9 cellular contexts compared by ENCODE assay signal in the genomic region with DNA sequence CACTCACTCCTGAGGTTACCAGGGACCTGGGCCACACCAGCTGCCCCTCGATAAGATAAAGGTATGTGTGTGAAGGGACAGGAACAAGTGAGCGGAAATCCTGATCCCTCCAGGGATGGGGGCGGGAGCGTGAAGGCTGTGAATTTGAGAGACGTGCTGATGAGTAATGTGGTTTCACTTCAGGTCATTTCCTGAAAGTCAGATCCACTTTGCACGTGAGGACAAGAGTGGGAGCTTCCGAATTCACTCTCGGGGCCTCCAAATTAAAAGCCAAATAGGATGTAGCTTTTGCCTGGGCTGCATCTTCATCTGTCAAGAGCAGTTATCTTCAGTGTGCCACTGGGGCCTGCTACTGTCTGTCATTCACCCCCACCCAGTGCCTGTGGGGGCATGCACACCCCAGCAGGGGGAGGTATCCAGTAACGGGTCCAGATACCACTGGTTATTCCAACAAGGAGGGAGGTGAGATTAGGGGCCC.
DNase-seq lines count a peak whose midpoint lies in the region; ATAC-seq and TF ChIP-seq lines count a peak whose summit lies in the region.
"Had no signal": no experiment of that assay in that cellular context is flagged by ENCODE, and none has a peak within 500 bp of the region (broad histone marks: within the 10 kb centered on the region; RNA-seq: fewer than 3 reads in every experiment).

No MANE protein-coding gene starts in this region.

- intact Hi-C loops in CD4-positive, alpha-beta T cell (cut with DNase I, micrococcal nuclease) = no loop called here

- POLR2A ChIA-PET in CD4-positive, alpha-beta T cell (lab: Charles Lee) = no interaction called here

- no peak overlapping the region for H3K27ac ChIP-seq in CD4-positive, alpha-beta T cell (ENCODE audit: low read depth, low read length)

- CTCF ChIA-PET in CD4-positive, alpha-beta T cell (lab: Charles Lee) = no interaction called here

- H3K27ac Mint-ChIP-seq in CD4-positive, alpha-beta T cell = no peak overlapping the region

- no peaks in the 10 kb centered on the region for H3K36me3 Mint-ChIP-seq in CD4-positive, alpha-beta T cell (ENCODE audit: low read depth)

- no peak for TF ChIP-seq CTCF in CD4-positive, alpha-beta T cell (IDR thresholded peaks at IDR 0.05)

- H3K4me3 Mint-ChIP-seq in CD4-positive, alpha-beta T cell = no peak overlapping the region

- H3K4me1 Mint-ChIP-seq in CD4-positive, alpha-beta T cell (ENCODE audit: low read depth) = no peaks in the 10 kb centered on the region

- no peaks in the 10 kb centered on the region for H3K9me3 ChIP-seq in CD4-positive, alpha-beta T cell (ENCODE audit: control insufficient read depth, low read length)

- no peaks in the 10 kb centered on the region for H3K27me3 ChIP-seq in CD4-positive, alpha-beta T cell (ENCODE audit: control insufficient read depth, insufficient read depth, low read length)

- H3K9me3 Mint-ChIP-seq in CD4-positive, alpha-beta T cell = no peaks in the 10 kb centered on the region

- ATAC-seq in activated CD4-positive, CD25-positive, alpha-beta regulatory T cell treated with anti-CD3 and anti-CD28 coated beads, Interleukin-2, amount 50 U/mL, for 24 hours = peak; percentile 67 to 77
- peak; percentile 31 for ATAC-seq in esophagus mucosa
- no peak for ATAC-seq in CD4-positive, alpha-beta T cell (ENCODE audit: poor library complexity)

- DNase-seq in activated CD4-positive, CD25-positive, alpha-beta regulatory T cell treated with anti-CD3 and anti-CD28 coated beads, Interleukin-2, amount 50 U/mL, for 72 hours = no peak
- peak; percentile 80 to 87 for DNase-seq in SW 1271 (lab: John Stamatoyannopoulos, UW)
- peak; percentile 31 for DNase-seq in stimulated activated CD8-positive, alpha-beta memory T cell treated with anti-CD3 and anti-CD28 coated beads, Interleukin-4, amount 100 ng/mL, for 24 hours (ENCODE audit: low read depth)
- DNase-seq in nucleus accumbens (lab: John Stamatoyannopoulos, UW) = no peak
- DNase-seq in UCSD-AML1 (lab: John Stamatoyannopoulos, UW; ENCODE audit: unreplicated experiment) = no peak
- no peak for DNase-seq in CD4-positive, alpha-beta T cell
- DNase-seq: AML-193 had no signal

- H3K27me3 Mint-ChIP-seq in CD4-positive, alpha-beta T cell = peaks cover 10% of the 10 kb centered on the region

Comparison
In these comparisons a context has a peak if more than half of its experiments do, and no peak if none do; other contexts are left out.
1. DNase-seq: peak in SW 1271 (2 of 2) and stimulated activated CD8-positive, alpha-beta memory T cell treated with anti-CD3 and anti-CD28 coated beads, Interleukin-4, amount 100 ng/mL, for 24 hours (single experiment); none in activated CD4-positive, CD25-positive, alpha-beta regulatory T cell treated with anti-CD3 and anti-CD28 coated beads, Interleukin-2, amount 50 U/mL, for 72 hours (single experiment), nucleus accumbens (0 of 56), UCSD-AML1 (single experiment) and CD4-positive, alpha-beta T cell (0 of 10).